Comparison of ENCODE assay signal across 1 cellular context in the genomic region with DNA sequence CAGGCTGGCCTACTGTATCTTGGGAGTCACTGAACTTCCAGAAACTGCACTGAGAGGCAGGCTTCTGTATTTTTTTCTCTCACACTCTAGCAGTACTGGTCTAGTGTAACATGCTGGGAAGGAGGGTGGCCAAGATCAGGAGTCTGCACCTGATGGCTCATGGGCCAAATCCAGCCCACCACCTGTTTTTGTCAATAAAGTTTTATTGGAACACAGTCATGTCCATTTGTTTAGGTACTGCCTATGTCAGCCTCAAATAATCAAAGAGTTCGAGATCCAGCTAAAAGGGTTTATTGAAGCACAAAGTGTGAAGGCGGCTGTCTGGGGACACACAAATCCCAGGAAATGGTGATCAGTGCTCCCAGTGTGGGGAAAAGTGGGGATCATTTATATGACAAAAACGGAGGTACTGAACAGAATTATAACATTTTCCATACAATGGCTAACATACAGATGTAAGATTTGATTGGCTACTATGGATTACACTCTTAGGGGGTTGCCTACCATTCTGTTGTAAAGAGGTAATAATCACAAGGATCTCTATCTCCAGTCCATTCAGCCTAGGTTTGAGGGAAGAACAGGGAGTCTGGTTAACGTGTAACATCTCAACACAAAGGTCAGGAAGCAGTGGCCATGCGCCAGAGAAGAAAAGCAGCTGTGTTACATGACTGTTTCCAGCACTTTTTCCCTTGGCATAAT.
TF ChIP-seq lines count a peak whose summit lies in the region.

No MANE protein-coding gene starts in this region.

TF ChIP-seq in HepG2, 621 proteins besides CTCF, POLR2A, EP300 and RAD21 (continued from another document and continues in another):
- TF ChIP-seq, protein P1, sequence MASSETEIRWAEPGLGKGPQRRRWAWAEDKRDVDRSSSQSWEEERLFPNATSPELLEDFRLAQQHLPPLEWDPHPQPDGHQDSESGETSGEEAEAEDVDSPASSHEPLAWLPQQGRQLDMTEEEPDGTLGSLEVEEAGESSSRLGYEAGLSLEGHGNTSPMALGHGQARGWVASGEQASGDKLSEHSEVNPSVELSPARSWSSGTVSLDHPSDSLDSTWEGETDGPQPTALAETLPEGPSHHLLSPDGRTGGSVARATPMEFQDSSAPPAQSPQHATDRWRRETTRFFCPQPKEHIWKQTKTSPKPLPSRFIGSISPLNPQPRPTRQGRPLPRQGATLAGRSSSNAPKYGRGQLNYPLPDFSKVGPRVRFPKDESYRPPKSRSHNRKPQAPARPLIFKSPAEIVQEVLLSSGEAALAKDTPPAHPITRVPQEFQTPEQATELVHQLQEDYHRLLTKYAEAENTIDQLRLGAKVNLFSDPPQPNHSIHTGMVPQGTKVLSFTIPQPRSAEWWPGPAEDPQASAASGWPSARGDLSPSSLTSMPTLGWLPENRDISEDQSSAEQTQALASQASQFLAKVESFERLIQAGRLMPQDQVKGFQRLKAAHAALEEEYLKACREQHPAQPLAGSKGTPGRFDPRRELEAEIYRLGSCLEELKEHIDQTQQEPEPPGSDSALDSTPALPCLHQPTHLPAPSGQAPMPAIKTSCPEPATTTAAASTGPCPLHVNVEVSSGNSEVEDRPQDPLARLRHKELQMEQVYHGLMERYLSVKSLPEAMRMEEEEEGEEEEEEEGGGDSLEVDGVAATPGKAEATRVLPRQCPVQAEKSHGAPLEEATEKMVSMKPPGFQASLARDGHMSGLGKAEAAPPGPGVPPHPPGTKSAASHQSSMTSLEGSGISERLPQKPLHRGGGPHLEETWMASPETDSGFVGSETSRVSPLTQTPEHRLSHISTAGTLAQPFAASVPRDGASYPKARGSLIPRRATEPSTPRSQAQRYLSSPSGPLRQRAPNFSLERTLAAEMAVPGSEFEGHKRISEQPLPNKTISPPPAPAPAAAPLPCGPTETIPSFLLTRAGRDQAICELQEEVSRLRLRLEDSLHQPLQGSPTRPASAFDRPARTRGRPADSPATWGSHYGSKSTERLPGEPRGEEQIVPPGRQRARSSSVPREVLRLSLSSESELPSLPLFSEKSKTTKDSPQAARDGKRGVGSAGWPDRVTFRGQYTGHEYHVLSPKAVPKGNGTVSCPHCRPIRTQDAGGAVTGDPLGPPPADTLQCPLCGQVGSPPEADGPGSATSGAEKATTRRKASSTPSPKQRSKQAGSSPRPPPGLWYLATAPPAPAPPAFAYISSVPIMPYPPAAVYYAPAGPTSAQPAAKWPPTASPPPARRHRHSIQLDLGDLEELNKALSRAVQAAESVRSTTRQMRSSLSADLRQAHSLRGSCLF (CRISPR knock-in tag; IDR thresholded peaks at IDR 0.05; ENCODE audit: borderline replicate concordance) = no peak
- TF ChIP-seq, protein P2, sequence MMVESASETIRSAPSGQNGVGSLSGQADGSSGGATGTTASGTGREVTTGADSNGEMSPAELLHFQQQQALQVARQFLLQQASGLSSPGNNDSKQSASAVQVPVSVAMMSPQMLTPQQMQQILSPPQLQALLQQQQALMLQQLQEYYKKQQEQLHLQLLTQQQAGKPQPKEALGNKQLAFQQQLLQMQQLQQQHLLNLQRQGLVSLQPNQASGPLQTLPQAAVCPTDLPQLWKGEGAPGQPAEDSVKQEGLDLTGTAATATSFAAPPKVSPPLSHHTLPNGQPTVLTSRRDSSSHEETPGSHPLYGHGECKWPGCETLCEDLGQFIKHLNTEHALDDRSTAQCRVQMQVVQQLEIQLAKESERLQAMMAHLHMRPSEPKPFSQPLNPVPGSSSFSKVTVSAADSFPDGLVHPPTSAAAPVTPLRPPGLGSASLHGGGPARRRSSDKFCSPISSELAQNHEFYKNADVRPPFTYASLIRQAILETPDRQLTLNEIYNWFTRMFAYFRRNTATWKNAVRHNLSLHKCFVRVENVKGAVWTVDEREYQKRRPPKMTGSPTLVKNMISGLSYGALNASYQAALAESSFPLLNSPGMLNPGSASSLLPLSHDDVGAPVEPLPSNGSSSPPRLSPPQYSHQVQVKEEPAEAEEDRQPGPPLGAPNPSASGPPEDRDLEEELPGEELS (CRISPR knock-in tag; IDR thresholded peaks at IDR 0.05) = peak; percentile 33; the same call in 1 of the 2 replicates
- TF ChIP-seq HNRNPUL1 (IDR thresholded peaks at IDR 0.05; ENCODE audit: low read depth, low read length) = 0 out of 2 replicates have a peak, but pooled peaks have one; percentile 78
- no peak for TF ChIP-seq ERF (CRISPR knock-in tag; IDR thresholded peaks at IDR 0.05)
- peak; percentile 77 for TF ChIP-seq YEATS4 (CRISPR knock-in tag; IDR thresholded peaks at IDR 0.05; ENCODE audit: borderline replicate concordance)
- no peak for TF ChIP-seq ZSCAN21 (CRISPR knock-in tag; IDR thresholded peaks at IDR 0.05; ENCODE audit: borderline replicate concordance)
- no peak for TF ChIP-seq NR1H2 (CRISPR knock-in tag; IDR thresholded peaks at IDR 0.05; ENCODE audit: borderline replicate concordance, low read depth)
- TF ChIP-seq MBNL3 (CRISPR knock-in tag; conservative IDR thresholded peaks at IDR 0.05) = no peak
- no peak for TF ChIP-seq ZNF562 (CRISPR knock-in tag; IDR thresholded peaks at IDR 0.05; ENCODE audit: borderline replicate concordance)
- peak; percentile 55 for TF ChIP-seq GATAD2A (CRISPR knock-in tag; IDR thresholded peaks at IDR 0.05)
- no peak for TF ChIP-seq NCOR1 (IDR thresholded peaks at IDR 0.05; ENCODE audit: borderline replicate concordance, low read length)
- TF ChIP-seq ZFP62 (CRISPR knock-in tag; IDR thresholded peaks at IDR 0.05) = no peak
- TF ChIP-seq HOMEZ (CRISPR knock-in tag; IDR thresholded peaks at IDR 0.05; ENCODE audit: low read depth) = 0 out of 2 replicates have a peak, but pooled peaks have one; percentile 15
- TF ChIP-seq SP5 (CRISPR knock-in tag; IDR thresholded peaks at IDR 0.05; ENCODE audit: borderline replicate concordance, low read depth) = no peak
- peak; percentile 51; the same call in 1 of the 2 replicates for TF ChIP-seq ETV5 (CRISPR knock-in tag; IDR thresholded peaks at IDR 0.05; ENCODE audit: borderline replicate concordance)
- peak; percentile 91 for TF ChIP-seq HNF1A (IDR thresholded peaks at IDR 0.05; ENCODE audit: low read depth)
- peak; percentile 91 for TF ChIP-seq HNF1A (CRISPR knock-in tag; IDR thresholded peaks at IDR 0.05; ENCODE audit: borderline replicate concordance)
- no peak for TF ChIP-seq SIN3B (IDR thresholded peaks at IDR 0.05; ENCODE audit: low read length)
- TF ChIP-seq, protein P3, sequence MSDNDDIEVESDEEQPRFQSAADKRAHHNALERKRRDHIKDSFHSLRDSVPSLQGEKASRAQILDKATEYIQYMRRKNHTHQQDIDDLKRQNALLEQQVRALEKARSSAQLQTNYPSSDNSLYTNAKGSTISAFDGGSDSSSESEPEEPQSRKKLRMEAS (IDR thresholded peaks at IDR 0.05) = peak; percentile 69
- no peak for TF ChIP-seq ZNF780A (CRISPR knock-in tag; IDR thresholded peaks at IDR 0.05)
- TF ChIP-seq THAP11 (CRISPR knock-in tag; IDR thresholded peaks at IDR 0.05) = peak; percentile 40; the same call in 1 of the 2 replicates
- TF ChIP-seq ZMYM3 (CRISPR knock-in tag; IDR thresholded peaks at IDR 0.05) = no peak
- TF ChIP-seq ZNF33A (CRISPR knock-in tag; IDR thresholded peaks at IDR 0.05; ENCODE audit: borderline replicate concordance) = no peak
- TF ChIP-seq, protein P4, sequence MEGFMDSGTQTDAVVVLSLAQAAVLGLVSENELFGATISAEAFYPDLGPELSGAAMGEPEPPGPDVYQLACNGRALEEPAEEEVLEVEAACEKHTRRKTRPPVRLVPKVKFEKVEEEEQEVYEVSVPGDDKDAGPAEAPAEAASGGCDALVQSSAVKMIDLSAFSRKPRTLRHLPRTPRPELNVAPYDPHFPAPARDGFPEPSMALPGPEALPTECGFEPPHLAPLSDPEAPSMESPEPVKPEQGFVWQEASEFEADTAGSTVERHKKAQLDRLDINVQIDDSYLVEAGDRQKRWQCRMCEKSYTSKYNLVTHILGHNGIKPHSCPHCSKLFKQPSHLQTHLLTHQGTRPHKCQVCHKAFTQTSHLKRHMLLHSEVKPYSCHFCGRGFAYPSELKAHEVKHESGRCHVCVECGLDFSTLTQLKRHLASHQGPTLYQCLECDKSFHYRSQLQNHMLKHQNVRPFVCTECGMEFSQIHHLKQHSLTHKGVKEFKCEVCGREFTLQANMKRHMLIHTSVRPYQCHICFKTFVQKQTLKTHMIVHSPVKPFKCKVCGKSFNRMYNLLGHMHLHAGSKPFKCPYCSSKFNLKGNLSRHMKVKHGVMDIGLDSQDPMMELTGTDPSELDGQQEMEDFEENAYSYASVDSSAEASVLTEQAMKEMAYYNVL (CRISPR knock-in tag; IDR thresholded peaks at IDR 0.05; ENCODE audit: borderline replicate concordance) = no peak; the same call in 1 of the 2 replicates
- TF ChIP-seq NR2F6 (IDR thresholded peaks at IDR 0.05) = 0 out of 2 replicates have a peak, but pooled peaks have one; percentile 59
- peak; percentile 65 for TF ChIP-seq NR2F6 (CRISPR knock-in tag; IDR thresholded peaks at IDR 0.05)
- no peak for TF ChIP-seq EEA1 (CRISPR knock-in tag; IDR thresholded peaks at IDR 0.05; ENCODE audit: borderline replicate concordance)
- peak; percentile 64; the same call in 1 of the 2 replicates for TF ChIP-seq ZNF792 (CRISPR knock-in tag; IDR thresholded peaks at IDR 0.05)
- no peak for TF ChIP-seq TBX3 (IDR thresholded peaks at IDR 0.05; ENCODE audit: borderline replicate concordance)
- 0 out of 2 replicates have a peak, but pooled peaks have one; percentile 32 for TF ChIP-seq ZNF264 (CRISPR knock-in tag; IDR thresholded peaks at IDR 0.05)
- peak; percentile 79 for TF ChIP-seq HNF4A (CRISPR knock-in tag; IDR thresholded peaks at IDR 0.05)
- TF ChIP-seq KLF11 (CRISPR knock-in tag; IDR thresholded peaks at IDR 0.05) = no peak
- TF ChIP-seq THYN1 (CRISPR knock-in tag; IDR thresholded peaks at IDR 0.05; ENCODE audit: borderline replicate concordance, low read depth) = no peak
- TF ChIP-seq ZNF777 (CRISPR knock-in tag; IDR thresholded peaks at IDR 0.05) = no peak
- no peak for TF ChIP-seq JUN (CRISPR knock-in tag; IDR thresholded peaks at IDR 0.05)
- TF ChIP-seq ZMAT5 (CRISPR knock-in tag; IDR thresholded peaks at IDR 0.05; ENCODE audit: borderline replicate concordance, low read depth) = no peak
- TF ChIP-seq DMAP1 (CRISPR knock-in tag; IDR thresholded peaks at IDR 0.05) = peak; percentile 82
- TF ChIP-seq KAT7 (CRISPR knock-in tag; IDR thresholded peaks at IDR 0.05; ENCODE audit: borderline replicate concordance) = no peak
- TF ChIP-seq FOXP1 (IDR thresholded peaks at IDR 0.05) = no peak
- 0 out of 2 replicates have a peak, but pooled peaks have one; percentile 4 for TF ChIP-seq FOXP1 (CRISPR knock-in tag; IDR thresholded peaks at IDR 0.05)
- TF ChIP-seq ZNF263 (CRISPR knock-in tag; IDR thresholded peaks at IDR 0.05) = peak; percentile 48; the same call in 1 of the 2 replicates
- no peak for TF ChIP-seq ETS1 (CRISPR knock-in tag; IDR thresholded peaks at IDR 0.05)
- TF ChIP-seq ZKSCAN1 (IDR thresholded peaks at IDR 0.05; ENCODE audit: low read length) = no peak
- TF ChIP-seq ARNTL (CRISPR knock-in tag; IDR thresholded peaks at IDR 0.05) = no peak
